Comparison of ENCODE assay signal across 26 cellular contexts in the genomic region with DNA sequence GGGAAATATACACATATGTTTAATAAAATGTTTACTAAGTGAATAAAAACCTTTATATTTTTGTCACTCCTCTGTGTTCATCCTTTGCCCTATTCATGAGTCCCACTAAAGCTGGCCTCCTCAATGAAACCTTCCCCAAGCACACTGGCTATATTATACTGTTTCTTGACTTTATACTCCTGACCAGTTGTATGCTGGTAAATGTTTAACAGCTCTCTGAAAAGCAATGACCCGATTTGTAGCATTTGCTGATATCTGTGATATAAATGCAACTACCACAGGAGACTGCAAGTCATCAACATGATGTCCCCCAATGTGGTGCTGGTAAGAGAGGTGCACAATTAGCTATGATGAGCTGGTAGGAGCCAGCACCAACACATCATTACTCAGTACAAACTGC.
DNase-seq lines count a peak whose midpoint lies in the region; FAIRE-seq and TF ChIP-seq lines count a peak whose summit lies in the region.
"Had no signal": no experiment of that assay in that cellular context is flagged by ENCODE, and none has a peak within 500 bp of the region (broad histone marks: within the 10 kb centered on the region; RNA-seq: fewer than 3 reads in every experiment).

No MANE protein-coding gene starts in this region.

- H3K9me3 ChIP-seq in hepatocyte (ENCODE audit: low read depth) (no peaks in the 10 kb centered on the region), small intestine (ENCODE audit: control insufficient read depth, low read depth) (no peaks in the 10 kb centered on the region), ascending aorta (no peaks in the 10 kb centered on the region)
- H3K9me3 ChIP-seq: BE2C, BLaER1 had no signal

- no peaks in the 10 kb centered on the region for H3K9me2 ChIP-seq in hepatocyte (replicated peaks; ENCODE audit: insufficient read depth)

- intact Hi-C loops in ascending aorta (cut with DNase I) = no loop called here

- no peak overlapping the region for H3K4me2 ChIP-seq in hepatocyte
- H3K4me2 ChIP-seq: BLaER1 had no signal

- 42% methylated on average over 1 of the region's 1 CpG for WGBS in hepatocyte (ENCODE audit: low lambda C conversion rate, missing lambda C conversion rate)
- 8 to 57% (median 42%) methylated on average over 1 of the region's 1 CpG for WGBS in small intestine, 3 donors

- FAIRE-seq in small intestine (lab: Jason Lieb, UNC) = no peak
- FAIRE-seq: GM12878, GM12892, GM18507, GM19239 had no signal

- H3K79me2 ChIP-seq in hepatocyte = no peaks in the 10 kb centered on the region

- H3K4me1 ChIP-seq in hepatocyte (ENCODE audit: insufficient read depth) (peaks cover 10% of the 10 kb centered on the region), small intestine (ENCODE audit: control insufficient read depth in 2 of 2, insufficient read depth in 1 of 2, low read depth in 1 of 2, low read length in 1 of 2) (peaks cover 0 to 3% of the 10 kb centered on the region in 2 donors), ascending aorta (no peaks in the 10 kb centered on the region)
- H3K4me1 ChIP-seq: BE2C, BLaER1 had no signal

- H2AFZ ChIP-seq in hepatocyte = no peak overlapping the region

- H3K27ac ChIP-seq in hepatocyte (peak overlapping the region; percentile 7), small intestine (ENCODE audit: low read depth in 1 of 2, low read length in 1 of 2) (no peak overlapping the region), ascending aorta (no peak overlapping the region)
- H3K27ac ChIP-seq: BLaER1 had no signal

- no peaks in the 10 kb centered on the region for H4K20me1 ChIP-seq in hepatocyte (ENCODE audit: insufficient read depth, poor library complexity, severe bottlenecking)
- H4K20me1 ChIP-seq: BLaER1 had no signal

- H3K4me3 ChIP-seq in hepatocyte (no peak overlapping the region), small intestine (ENCODE audit: low read depth in 1 of 2, low read length in 2 of 2) (no peak overlapping the region), ascending aorta (no peak overlapping the region)
- H3K4me3 ChIP-seq: BLaER1, GM12878 had no signal

- TF ChIP-seq CTCF in hepatocyte (IDR thresholded peaks at IDR 0.05; ENCODE audit: poor library complexity) = no peak
- no peak for TF ChIP-seq CTCF in ascending aorta (IDR thresholded peaks at IDR 0.05)

- no peaks in the 10 kb centered on the region for H3K36me3 ChIP-seq in hepatocyte (replicated peaks; ENCODE audit: insufficient read depth, low read depth)
- no peaks in the 10 kb centered on the region for H3K36me3 ChIP-seq in small intestine (ENCODE audit: control insufficient read depth in 2 of 2, insufficient read depth in 2 of 2, low read length in 2 of 2)
- no peaks in the 10 kb centered on the region for H3K36me3 ChIP-seq in ascending aorta
- H3K36me3 ChIP-seq: BE2C, BLaER1 had no signal

- H3K27me3 ChIP-seq in hepatocyte = no peaks in the 10 kb centered on the region
- H3K27me3 ChIP-seq in small intestine (ENCODE audit: control insufficient read depth in 2 of 2, insufficient read depth in 2 of 2, low read length in 2 of 2) = no peaks in the 10 kb centered on the region
- H3K27me3 ChIP-seq in ascending aorta = no peaks in the 10 kb centered on the region
- H3K27me3 ChIP-seq: BE2C, BLaER1 had no signal

- DNase-seq in hepatocyte (ENCODE audit: low spot score) (peak; percentile 11), left kidney (ENCODE audit: low read depth, low spot score) (peak; percentile 31), small intestine (peak; percentile 58), ascending aorta (ENCODE audit: low spot score in 2 of 2) (no peak), foreskin melanocyte (no peak)
- DNase-seq in activated CD4-positive, alpha-beta T cell treated with anti-CD3 and anti-CD28 coated beads, Interleukin-2, amount 50 U/mL, for 48 hours = no peak
- DNase-seq: 8988T; ACHN; BE2C; C1 segment of cervical spinal cord; CD4-positive, alpha-beta memory T cell; CD4-positive, CD25-positive, alpha-beta regulatory T cell; CD8-positive, alpha-beta memory T cell; COR-L47; DMS 273 treated with DMSO at 0.1 percent for 48 hours; DMS153; DMS53; DMS79; DND-41; EL; GDM1 had no signal

Comparison
In these comparisons a context has a peak if more than half of its experiments do, and no peak if none do; other contexts are left out.
1. DNase-seq: peak in hepatocyte (single experiment), left kidney (single experiment) and small intestine (single experiment); none in activated CD4-positive, alpha-beta T cell treated with anti-CD3 and anti-CD28 coated beads, Interleukin-2, amount 50 U/mL, for 48 hours (0 of 2), ascending aorta (0 of 2) and foreskin melanocyte (single experiment).